17 cellular contexts compared by ENCODE assay signal in the genomic region with DNA sequence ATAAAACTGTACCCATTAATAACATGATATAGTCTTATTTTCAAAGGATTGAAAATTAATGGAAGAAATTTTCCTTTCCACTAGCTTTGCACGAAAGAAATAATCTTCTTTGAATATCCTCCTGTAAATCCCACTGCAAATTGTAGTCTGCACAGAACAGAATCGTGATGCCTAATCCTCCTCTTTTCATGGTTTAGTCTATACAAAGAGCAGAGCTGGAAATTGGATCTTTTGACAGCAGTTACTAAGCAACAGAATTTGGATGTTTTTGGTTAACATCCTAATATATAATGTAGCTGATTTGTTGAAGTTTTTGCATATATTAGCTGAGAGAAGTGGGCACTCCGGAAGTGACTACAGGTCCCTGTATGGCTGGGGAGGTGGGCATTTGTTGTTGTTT.
"Had no signal": no experiment of that assay in that cellular context is flagged by ENCODE, and none has a peak within 500 bp of the region (broad histone marks: within the 10 kb centered on the region; RNA-seq: fewer than 3 reads in every experiment).

No MANE protein-coding gene starts in this region.

- DNase-seq: colonic mucosa; heart left ventricle; hippocampal formation; left colon; left ventricle myocardium superior; mesendoderm; mucosa of descending colon; naive thymus-derived CD8-positive, alpha-beta T cell; sigmoid colon; stimulated activated CD4-positive, alpha-beta T cell treated with anti-CD3 and anti-CD28 coated beads, Interleukin-2, amount 100 ng/mL, for 48 hours; tibial artery; upper lobe of left lung; uterus had no signal

- H3K36me3 ChIP-seq: uterus had no signal

- H3K27me3 Mint-ChIP-seq: naive thymus-derived CD8-positive, alpha-beta T cell; stimulated activated naive CD8-positive, alpha-beta T cell treated with anti-CD3 and anti-CD28 coated beads, Interleukin-15, Interleukin-2, amounts not matched to agents 100 ng/mL and 50 ng/mL, for 24 hours had no signal

- H3K27ac ChIP-seq: colonic mucosa, heart left ventricle, right atrium auricular region, sigmoid colon, tibial artery, upper lobe of left lung, uterus had no signal

- H3K27ac Mint-ChIP-seq: naive thymus-derived CD8-positive, alpha-beta T cell; stimulated activated naive CD8-positive, alpha-beta T cell treated with anti-CD3 and anti-CD28 coated beads, Interleukin-15, Interleukin-2, amounts not matched to agents 100 ng/mL and 50 ng/mL, for 24 hours had no signal

- H3K9me3 ChIP-seq: colonic mucosa, heart left ventricle, mucosa of descending colon, right atrium auricular region, sigmoid colon, tibial artery, upper lobe of left lung, uterus had no signal

- H3K27me3 ChIP-seq: colonic mucosa, heart left ventricle, right atrium auricular region, sigmoid colon, tibial artery, upper lobe of left lung, uterus had no signal

- H3K4me3 Mint-ChIP-seq: naive thymus-derived CD8-positive, alpha-beta T cell; stimulated activated naive CD8-positive, alpha-beta T cell treated with anti-CD3 and anti-CD28 coated beads, Interleukin-15, Interleukin-2, amounts not matched to agents 100 ng/mL and 50 ng/mL, for 24 hours had no signal

- ATAC-seq: esophagus mucosa; heart left ventricle; left colon; left ventricle myocardium superior; mucosa of descending colon; naive thymus-derived CD8-positive, alpha-beta T cell had no signal

- H3K9me3 Mint-ChIP-seq: naive thymus-derived CD8-positive, alpha-beta T cell; stimulated activated naive CD8-positive, alpha-beta T cell treated with anti-CD3 and anti-CD28 coated beads, Interleukin-15, Interleukin-2, amounts not matched to agents 100 ng/mL and 50 ng/mL, for 24 hours had no signal

- H3K4me3 ChIP-seq: colonic mucosa, heart left ventricle, mucosa of descending colon, right atrium auricular region, sigmoid colon, skin epidermis, tibial artery, upper lobe of left lung, uterus had no signal

- H3K4me1 ChIP-seq: colonic mucosa, sigmoid colon, tibial artery, uterus had no signal
